In the genomic region with DNA sequence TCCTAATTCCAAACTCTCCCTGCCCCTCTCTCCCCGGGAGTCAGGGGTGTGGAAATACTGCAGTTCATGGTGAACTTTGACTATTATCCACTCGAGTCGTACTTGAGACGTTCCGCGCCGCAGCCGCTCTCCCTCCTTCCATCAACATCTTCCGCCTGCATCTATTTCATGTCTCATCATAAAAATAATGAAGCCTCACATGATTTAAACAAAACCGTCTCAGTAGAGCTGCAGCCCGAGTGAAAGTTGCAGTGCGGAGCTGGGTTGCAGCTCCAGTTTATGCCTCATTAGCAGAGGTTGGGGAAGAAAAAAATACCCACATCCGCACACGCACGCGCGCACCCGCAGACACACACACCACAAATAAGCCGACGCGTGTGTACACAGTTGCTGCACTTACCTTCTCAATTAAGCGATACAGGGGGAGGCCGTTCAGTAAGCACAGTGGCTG, we compare ENCODE assay signal across 1 cellular context.
A peak's percentile ranks its signal among the peaks of the same experiment; 100 is the strongest.
TF ChIP-seq lines count a peak whose summit lies in the region.

No MANE protein-coding gene starts in this region.

TF ChIP-seq in HepG2, 621 proteins besides CTCF, POLR2A, EP300 and RAD21 (continued from another document):
- TF ChIP-seq ZNF646 (CRISPR knock-in tag; IDR thresholded peaks at IDR 0.05): 0 out of 2 replicates have a peak, but pooled peaks have one; percentile 21
- no peak for TF ChIP-seq ZNF790 (CRISPR knock-in tag; IDR thresholded peaks at IDR 0.05; ENCODE audit: borderline replicate concordance)
- no peak for TF ChIP-seq ZNF121 (CRISPR knock-in tag; IDR thresholded peaks at IDR 0.05)
- TF ChIP-seq ZNF761 (CRISPR knock-in tag; conservative IDR thresholded peaks at IDR 0.05): no peak
- TF ChIP-seq RBFOX2 (IDR thresholded peaks at IDR 0.05; ENCODE audit: low read depth, low read length): no peak
- TF ChIP-seq FOXA3 (CRISPR knock-in tag; IDR thresholded peaks at IDR 0.05): 0 out of 2 replicates have a peak, but pooled peaks have one; percentile 9
- no peak for TF ChIP-seq ELF3 (CRISPR knock-in tag; IDR thresholded peaks at IDR 0.05)
- TF ChIP-seq GATAD2A (CRISPR knock-in tag; IDR thresholded peaks at IDR 0.05): no peak
- no peak for TF ChIP-seq HINFP (CRISPR knock-in tag; IDR thresholded peaks at IDR 0.05; ENCODE audit: low read depth)
- TF ChIP-seq, protein P1, sequence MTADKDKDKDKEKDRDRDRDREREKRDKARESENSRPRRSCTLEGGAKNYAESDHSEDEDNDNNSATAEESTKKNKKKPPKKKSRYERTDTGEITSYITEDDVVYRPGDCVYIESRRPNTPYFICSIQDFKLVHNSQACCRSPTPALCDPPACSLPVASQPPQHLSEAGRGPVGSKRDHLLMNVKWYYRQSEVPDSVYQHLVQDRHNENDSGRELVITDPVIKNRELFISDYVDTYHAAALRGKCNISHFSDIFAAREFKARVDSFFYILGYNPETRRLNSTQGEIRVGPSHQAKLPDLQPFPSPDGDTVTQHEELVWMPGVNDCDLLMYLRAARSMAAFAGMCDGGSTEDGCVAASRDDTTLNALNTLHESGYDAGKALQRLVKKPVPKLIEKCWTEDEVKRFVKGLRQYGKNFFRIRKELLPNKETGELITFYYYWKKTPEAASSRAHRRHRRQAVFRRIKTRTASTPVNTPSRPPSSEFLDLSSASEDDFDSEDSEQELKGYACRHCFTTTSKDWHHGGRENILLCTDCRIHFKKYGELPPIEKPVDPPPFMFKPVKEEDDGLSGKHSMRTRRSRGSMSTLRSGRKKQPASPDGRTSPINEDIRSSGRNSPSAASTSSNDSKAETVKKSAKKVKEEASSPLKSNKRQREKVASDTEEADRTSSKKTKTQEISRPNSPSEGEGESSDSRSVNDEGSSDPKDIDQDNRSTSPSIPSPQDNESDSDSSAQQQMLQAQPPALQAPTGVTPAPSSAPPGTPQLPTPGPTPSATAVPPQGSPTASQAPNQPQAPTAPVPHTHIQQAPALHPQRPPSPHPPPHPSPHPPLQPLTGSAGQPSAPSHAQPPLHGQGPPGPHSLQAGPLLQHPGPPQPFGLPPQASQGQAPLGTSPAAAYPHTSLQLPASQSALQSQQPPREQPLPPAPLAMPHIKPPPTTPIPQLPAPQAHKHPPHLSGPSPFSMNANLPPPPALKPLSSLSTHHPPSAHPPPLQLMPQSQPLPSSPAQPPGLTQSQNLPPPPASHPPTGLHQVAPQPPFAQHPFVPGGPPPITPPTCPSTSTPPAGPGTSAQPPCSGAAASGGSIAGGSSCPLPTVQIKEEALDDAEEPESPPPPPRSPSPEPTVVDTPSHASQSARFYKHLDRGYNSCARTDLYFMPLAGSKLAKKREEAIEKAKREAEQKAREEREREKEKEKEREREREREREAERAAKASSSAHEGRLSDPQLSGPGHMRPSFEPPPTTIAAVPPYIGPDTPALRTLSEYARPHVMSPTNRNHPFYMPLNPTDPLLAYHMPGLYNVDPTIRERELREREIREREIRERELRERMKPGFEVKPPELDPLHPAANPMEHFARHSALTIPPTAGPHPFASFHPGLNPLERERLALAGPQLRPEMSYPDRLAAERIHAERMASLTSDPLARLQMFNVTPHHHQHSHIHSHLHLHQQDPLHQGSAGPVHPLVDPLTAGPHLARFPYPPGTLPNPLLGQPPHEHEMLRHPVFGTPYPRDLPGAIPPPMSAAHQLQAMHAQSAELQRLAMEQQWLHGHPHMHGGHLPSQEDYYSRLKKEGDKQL (CRISPR knock-in tag; IDR thresholded peaks at IDR 0.05; ENCODE audit: low read depth): no peak
- TF ChIP-seq FOXA1 (IDR thresholded peaks at IDR 0.05): no peak
- TF ChIP-seq FOXA1 (CRISPR knock-in tag; IDR thresholded peaks at IDR 0.05): peak; percentile 55
